In the genomic region with DNA sequence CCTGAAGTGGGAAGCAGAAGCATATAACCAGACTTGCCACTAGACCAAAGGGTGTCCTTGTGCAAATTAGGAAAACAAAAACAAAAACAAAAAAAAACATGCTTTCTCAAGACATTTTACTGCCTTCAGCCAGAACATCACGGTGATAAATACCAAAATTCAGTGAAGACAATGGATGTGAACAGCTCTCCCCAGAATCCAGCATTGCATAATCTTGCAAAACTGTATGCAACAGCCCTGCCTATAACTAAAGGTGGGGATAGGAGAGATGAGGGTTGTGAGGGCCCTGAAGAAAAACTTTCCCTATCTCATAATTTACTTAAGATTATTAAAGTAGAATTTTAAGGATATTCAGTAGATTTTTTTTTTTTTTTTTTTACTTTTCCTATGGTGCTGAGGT, we compare ENCODE assay signal across 1 cellular context.
TF ChIP-seq lines count a peak whose summit lies in the region.

No MANE protein-coding gene starts in this region.

TF ChIP-seq in GM23338, 12 proteins besides CTCF, POLR2A, EP300 and RAD21:
- TF ChIP-seq STAT1 (IDR thresholded peaks at IDR 0.05; ENCODE audit: unreplicated experiment) (no peak), EZH2phosphoT487 (IDR thresholded peaks at IDR 0.05; ENCODE audit: unreplicated experiment) (no peak), JUNB (IDR thresholded peaks at IDR 0.05; ENCODE audit: unreplicated experiment) (no peak), ETS1 (IDR thresholded peaks at IDR 0.05) (no peak), REST (IDR thresholded peaks at IDR 0.05; ENCODE audit: unreplicated experiment) (no peak), ZNF114 (CRISPR knock-in tag; IDR thresholded peaks at IDR 0.05) (no peak)
